20 cellular contexts compared by ENCODE assay signal in genomic region chr14:103623308-103623707, GRCh38.
"Had no signal": no experiment of that assay in that cellular context is flagged by ENCODE, and none has a peak within 500 bp of the region (broad histone marks: within the 10 kb centered on the region; RNA-seq: fewer than 3 reads in every experiment).

No MANE protein-coding gene starts in this region.

- H3K27ac Mint-ChIP-seq: endodermal cell, memory B cell, mesothelial cell of epicardium, natural killer cell had no signal

- H3K36me3 ChIP-seq: heart left ventricle, neural progenitor cell, ovary, suprapubic skin, tibial artery had no signal

- H3K4me1 ChIP-seq: neural progenitor cell had no signal

- H3K4me3 ChIP-seq: neural progenitor cell, ovary, smooth muscle cell, suprapubic skin, tibial artery had no signal

- H3K27ac ChIP-seq: foreskin keratinocyte, neural progenitor cell, ovary, suprapubic skin had no signal

- DNase-seq: effector CD4-positive, alpha-beta T cell; endodermal cell; erythroblast; foreskin keratinocyte; hippocampal formation; kidney glomerular epithelial cell; natural killer cell; nucleus accumbens; ovary; stimulated activated CD4-positive, alpha-beta T cell treated with anti-CD3 and anti-CD28 coated beads, Interleukin-4, amount 100 ng/mL, for 1 hour; stimulated activated CD8-positive, alpha-beta memory T cell treated with anti-CD3 and anti-CD28 coated beads, Interleukin-4, amount 100 ng/mL, for 48 hours; stimulated activated naive CD8-positive, alpha-beta T cell treated with anti-CD3 and anti-CD28 coated beads, Interleukin-15, Interleukin-2, amounts not matched to agents 100 U/mL and 50 U/mL, for 24 hours had no signal

- H3K36me3 Mint-ChIP-seq: memory B cell; mesothelial cell of epicardium; natural killer cell; neural progenitor cell; stimulated activated effector memory CD8-positive, alpha-beta T cell treated with anti-CD3 and anti-CD28 coated beads, Interleukin-12 subunit alpha, Interleukin-12 subunit beta, amount 100 ng/mL, for 72 hours had no signal

- H3K27me3 Mint-ChIP-seq: memory B cell had no signal

- H3K4me2 ChIP-seq: neural progenitor cell, smooth muscle cell had no signal

- H3K27me3 ChIP-seq: foreskin keratinocyte, heart left ventricle, ovary, suprapubic skin, tibial artery had no signal

- H3K9me3 Mint-ChIP-seq: endodermal cell; memory B cell; mesothelial cell of epicardium; natural killer cell; neural progenitor cell; stimulated activated effector memory CD8-positive, alpha-beta T cell treated with anti-CD3 and anti-CD28 coated beads, Interleukin-12 subunit alpha, Interleukin-12 subunit beta, amount 100 ng/mL, for 72 hours had no signal

- ATAC-seq: foreskin keratinocyte; natural killer cell; stimulated activated effector memory CD8-positive, alpha-beta T cell treated with anti-CD3 and anti-CD28 coated beads, Interleukin-12 subunit alpha, Interleukin-12 subunit beta, amount 100 ng/mL, for 72 hours; stimulated activated naive CD8-positive, alpha-beta T cell treated with anti-CD3 and anti-CD28 coated beads, Interleukin-15, Interleukin-2, amounts not matched to agents 100 U/mL and 50 U/mL, for 24 hours had no signal

- H3K9ac ChIP-seq: neural progenitor cell had no signal

- H3K4me3 Mint-ChIP-seq: endodermal cell, mesothelial cell of epicardium, natural killer cell, neural progenitor cell had no signal

- H3K9me3 ChIP-seq: heart left ventricle, ovary, suprapubic skin, tibial artery had no signal
